In genomic region chr7:157337316-157338149, GRCh38 we compare ENCODE assay signal across 8 cellular contexts. TPM values are rescaled to one million over a fixed set of nuclear protein-coding genes. Genes with fewer than 3 reads are reported as not detected.
DNase-seq lines count a peak whose midpoint lies in the region; ATAC-seq, FAIRE-seq and TF ChIP-seq lines count a peak whose summit lies in the region.

No MANE protein-coding gene starts in this region.

- H3K4me1 ChIP-seq in astrocyte (ENCODE audit: insufficient read depth, low read length): peaks cover 10% of the 10 kb centered on the region

- H2AFZ ChIP-seq in astrocyte (ENCODE audit: low read depth, low read length): no peak overlapping the region

- H3K4me1 Mint-ChIP-seq in T-helper 17 cell: peaks cover 38% of the 10 kb centered on the region
- peaks cover 14% of the 10 kb centered on the region for H3K4me1 Mint-ChIP-seq in astrocyte (ENCODE audit: low read depth, unreplicated experiment)

- DNase-seq in T-helper 17 cell: peak; percentile 39 to 54 (median 40)
- peak; percentile 49 for DNase-seq in astrocyte (ENCODE audit: low read depth)
- no peak for DNase-seq in H4 (ENCODE audit: low spot score)

- H3K9ac ChIP-seq in astrocyte (ENCODE audit: low read length): peak overlapping the region; percentile 93

- H3K27me3 Mint-ChIP-seq in T-helper 17 cell (peaks cover 5% of the 10 kb centered on the region), astrocyte (ENCODE audit: low read depth, unreplicated experiment) (no peaks in the 10 kb centered on the region)

- no peaks in the 10 kb centered on the region for H3K36me3 ChIP-seq in astrocyte (ENCODE audit: insufficient read depth, low read length)

- peak overlapping the region; percentile 85 for H3K4me2 ChIP-seq in astrocyte (ENCODE audit: low read length)

- H3K9me3 ChIP-seq in T-helper 17 cell (ENCODE audit: control insufficient read depth, low read length, poor library complexity, severe bottlenecking) (no peaks in the 10 kb centered on the region), astrocyte (ENCODE audit: insufficient read depth, low read depth, low read length) (no peaks in the 10 kb centered on the region)

- H3K27ac Mint-ChIP-seq in T-helper 17 cell (peak overlapping the region; percentile 96), astrocyte (ENCODE audit: unreplicated experiment) (peak overlapping the region; percentile 96)

- FAIRE-seq in astrocyte (lab: Jason Lieb, UNC): no peak

- peaks cover 50% of the 10 kb centered on the region for H4K20me1 ChIP-seq in astrocyte (ENCODE audit: insufficient read depth, low read length)

- peaks cover 59% of the 10 kb centered on the region for H3K79me2 ChIP-seq in astrocyte (ENCODE audit: insufficient read depth, low read length)

- TF ChIP-seq CTCF in C4-2B (conservative IDR thresholded peaks at IDR 0.05): no peak
- no peak for TF ChIP-seq CTCF in astrocyte (IDR thresholded peaks at IDR 0.05; ENCODE audit: insufficient read depth, low read depth, low read length)

- H3K27ac ChIP-seq in C4-2B: peak overlapping the region; percentile 72
- H3K27ac ChIP-seq in astrocyte (ENCODE audit: low read depth, low read length): peak overlapping the region; percentile 92
- H3K27ac ChIP-seq in skin epidermis: peak overlapping the region; percentile 88 to 99 (median 98)

- H3K27me3 ChIP-seq in astrocyte (ENCODE audit: insufficient read depth, low read length): no peaks in the 10 kb centered on the region

- H3K4me3 ChIP-seq in astrocyte (ENCODE audit: insufficient read depth, low read depth, low read length) (peak overlapping the region; percentile 93), iPS-11a (ENCODE audit: low read depth, low read length) (peak overlapping the region; percentile 98), skin epidermis (peak overlapping the region; percentile 81 to 94 (median 85))

- H3K9me3 Mint-ChIP-seq in astrocyte (ENCODE audit: unreplicated experiment): no peaks in the 10 kb centered on the region

- H3K4me3 Mint-ChIP-seq in T-helper 17 cell (peak overlapping the region; percentile 94), astrocyte (ENCODE audit: unreplicated experiment) (peak overlapping the region; percentile 93)

- ATAC-seq in GM19351 (IDR thresholded peaks at IDR 0.05; ENCODE audit: unreplicated experiment) (peak; percentile 53), HG03460 (IDR thresholded peaks at IDR 0.05; ENCODE audit: unreplicated experiment) (peak; percentile 55), T-helper 17 cell (peak; percentile 44)

- H3K36me3 Mint-ChIP-seq in T-helper 17 cell (ENCODE audit: low read depth): peaks cover 4% of the 10 kb centered on the region
- no peaks in the 10 kb centered on the region for H3K36me3 Mint-ChIP-seq in astrocyte (ENCODE audit: low read depth, unreplicated experiment)

RNA-seq across cellular contexts. Expression of gene DNAJB6, which starts 0.7 kb away (rescaled TPM):
- 100 to 1,000 TPM; 266 to 278 TPM for total RNA-seq in T-helper 17 cell
- total RNA-seq in astrocyte: 158 and 179 TPM in 2 replicates
- total RNA-seq in H4 (2014; rRNA removed; shearing (Covaris generic)): 76.1 and 108 TPM in 2 replicates
